24 cellular contexts compared by ENCODE assay signal in the genomic region with DNA sequence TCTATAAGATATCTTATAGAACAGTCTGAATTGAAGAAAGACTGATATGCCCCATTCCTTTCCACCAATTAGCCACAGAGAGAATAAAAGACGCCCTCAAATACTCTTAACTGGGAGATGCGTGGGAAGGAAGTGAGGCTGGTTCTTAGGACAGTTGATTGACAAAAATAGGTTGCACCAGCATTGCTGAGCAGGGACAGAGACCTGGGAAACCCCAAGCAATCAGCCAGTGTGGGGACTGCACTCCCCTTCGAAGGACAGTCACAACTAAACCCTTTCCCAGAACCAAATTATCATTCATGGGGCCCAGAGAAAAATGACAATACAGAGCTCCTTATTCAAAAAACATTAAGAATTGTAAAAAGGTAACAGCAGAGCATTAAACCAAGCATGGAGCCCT.
A peak's percentile ranks its signal among the peaks of the same experiment; 100 is the strongest.
DNase-seq lines count a peak whose midpoint lies in the region; ATAC-seq lines count a peak whose summit lies in the region.
"Had no signal": no experiment of that assay in that cellular context is flagged by ENCODE, and none has a peak within 500 bp of the region (broad histone marks: within the 10 kb centered on the region; RNA-seq: fewer than 3 reads in every experiment).

No MANE protein-coding gene starts in this region.

- H3K27ac Mint-ChIP-seq in activated CD4-positive, alpha-beta T cell treated with anti-CD3 and anti-CD28 coated beads, Interleukin-2, amount 10 ng/mL, durations not matched to agents 24 days and 14 days, result no peak overlapping the region
- H3K27ac Mint-ChIP-seq: B cell; CD14-positive monocyte; CD4-positive, CD25-positive, alpha-beta regulatory T cell; CD8-positive, alpha-beta memory T cell had no signal

- peaks cover 4% of the 10 kb centered on the region for H3K27me3 Mint-ChIP-seq in activated CD4-positive, alpha-beta T cell treated with anti-CD3 and anti-CD28 coated beads, Interleukin-2, amount 10 ng/mL, durations not matched to agents 24 days and 14 days
- H3K27me3 Mint-ChIP-seq: B cell had no signal

- no peaks in the 10 kb centered on the region for H3K9me3 Mint-ChIP-seq in activated CD4-positive, alpha-beta T cell treated with anti-CD3 and anti-CD28 coated beads, Interleukin-2, amount 10 ng/mL, durations not matched to agents 24 days and 14 days
- H3K9me3 Mint-ChIP-seq: CD4-positive, alpha-beta memory T cell had no signal

- no peak overlapping the region for H3K4me3 Mint-ChIP-seq in activated CD4-positive, alpha-beta T cell treated with anti-CD3 and anti-CD28 coated beads, Interleukin-2, amount 10 ng/mL, durations not matched to agents 24 days and 14 days
- H3K4me3 Mint-ChIP-seq: B cell; CD14-positive monocyte; CD4-positive, alpha-beta memory T cell; CD4-positive, CD25-positive, alpha-beta regulatory T cell; CD8-positive, alpha-beta memory T cell had no signal

- no peaks in the 10 kb centered on the region for H3K27me3 ChIP-seq in BLaER1

- DNase-seq in activated CD4-positive, alpha-beta T cell treated with anti-CD3 and anti-CD28 coated beads, Interleukin-2, amount 10 ng/mL, durations not matched to agents 24 days and 14 days, result no peak
- DNase-seq in HuH-7 (ENCODE audit: low spot score), result no peak
- DNase-seq in activated CD4-positive, CD25-positive, alpha-beta regulatory T cell treated with anti-CD3 and anti-CD28 coated beads, Interleukin-2, amount 50 U/mL, for 72 hours, result no peak
- DNase-seq: AML-193; C1 segment of cervical spinal cord; CD4-positive, alpha-beta memory T cell; CD4-positive, CD25-positive, alpha-beta regulatory T cell; CD8-positive, alpha-beta memory T cell; COR-L47; DMS 273 treated with DMSO at 0.1 percent for 48 hours; DMS153; DMS53; DMS79; DND-41; EL; GDM1 had no signal

- ATAC-seq in GM19351 (IDR thresholded peaks at IDR 0.05; ENCODE audit: unreplicated experiment), result peak; percentile 42
- ATAC-seq in HG03432 (IDR thresholded peaks at IDR 0.05; ENCODE audit: unreplicated experiment), result peak; percentile 34
- ATAC-seq: A549, GM12878 had no signal

- no peaks in the 10 kb centered on the region for H3K4me1 Mint-ChIP-seq in activated CD4-positive, alpha-beta T cell treated with anti-CD3 and anti-CD28 coated beads, Interleukin-2, amount 10 ng/mL, durations not matched to agents 24 days and 14 days
- H3K4me1 Mint-ChIP-seq: B cell; CD14-positive monocyte; CD4-positive, CD25-positive, alpha-beta regulatory T cell; CD8-positive, alpha-beta memory T cell had no signal

- H3K4me1 ChIP-seq in BLaER1, result peaks cover 7% of the 10 kb centered on the region; the same call in 1 of the 2 replicates
- H3K4me1 ChIP-seq: A549 had no signal

- H3K36me3 Mint-ChIP-seq in activated CD4-positive, alpha-beta T cell treated with anti-CD3 and anti-CD28 coated beads, Interleukin-2, amount 10 ng/mL, durations not matched to agents 24 days and 14 days (ENCODE audit: low read depth), result no peaks in the 10 kb centered on the region
- H3K36me3 Mint-ChIP-seq: CD14-positive monocyte; CD4-positive, alpha-beta memory T cell; CD4-positive, CD25-positive, alpha-beta regulatory T cell; CD8-positive, alpha-beta memory T cell had no signal

- no peak overlapping the region for H3K4me3 ChIP-seq in BLaER1
- H3K4me3 ChIP-seq: A549, GM12878 had no signal

- H3K36me3 ChIP-seq in BLaER1, result no peaks in the 10 kb centered on the region

- H3K9ac ChIP-seq in BLaER1, result no peak overlapping the region

- no peak overlapping the region for H3K27ac ChIP-seq in BLaER1
- H3K27ac ChIP-seq: 22Rv1, A549 had no signal

- 0 out of 2 replicates have a peak overlapping the region, but pooled peaks have one; percentile 12 for H3K4me2 ChIP-seq in BLaER1
- H3K4me2 ChIP-seq: A549 had no signal

- intact Hi-C loops in activated CD4-positive, alpha-beta T cell treated with anti-CD3 and anti-CD28 coated beads, Interleukin-2, amount 10 ng/mL, durations not matched to agents 24 days and 14 days (cut with micrococcal nuclease), result no loop called here

- no peaks in the 10 kb centered on the region for H4K20me1 ChIP-seq in BLaER1

- H3K9me3 ChIP-seq in BLaER1, result no peaks in the 10 kb centered on the region
- H3K9me3 ChIP-seq: A549 had no signal
